In genomic region chr9:137441289-137441934, GRCh38 we compare ENCODE assay signal across 8 cellular contexts. TPM values are rescaled to one million over a fixed set of nuclear protein-coding genes. Genes with fewer than 3 reads are reported as not detected.
DNase-seq lines count a peak whose midpoint lies in the region; ATAC-seq and TF ChIP-seq lines count a peak whose summit lies in the region.

Gene ENTPD8 (minus strand): TSS chr9:137441357. CDS start chr9:137438285, 3,072 bp downstream.

- ATAC-seq in activated CD8-positive, alpha-beta T cell treated with anti-CD3 and anti-CD28 coated beads for 36 hours = no peak
- no peak for ATAC-seq in activated CD8-positive, alpha-beta T cell treated with anti-CD3 and anti-CD28 coated beads, Interleukin-2, amount 10 ng/mL, durations not matched to agents 7 days and 5 days

- H3K4me1 Mint-ChIP-seq in activated CD8-positive, alpha-beta T cell treated with anti-CD3 and anti-CD28 coated beads for 36 hours (ENCODE audit: low read depth) = peaks cover 13% of the 10 kb centered on the region
- H3K4me1 Mint-ChIP-seq in activated CD8-positive, alpha-beta T cell treated with anti-CD3 and anti-CD28 coated beads, Interleukin-2, amount 10 ng/mL, durations not matched to agents 7 days and 5 days (ENCODE audit: low read depth) = peaks cover 10% of the 10 kb centered on the region
- H3K4me1 Mint-ChIP-seq in nephron = peaks cover 13% of the 10 kb centered on the region

- no peak within 1 kb of the TSS for H3K27ac Mint-ChIP-seq in activated CD8-positive, alpha-beta T cell treated with anti-CD3 and anti-CD28 coated beads for 36 hours
- H3K27ac Mint-ChIP-seq in activated CD8-positive, alpha-beta T cell treated with anti-CD3 and anti-CD28 coated beads, Interleukin-2, amount 10 ng/mL, durations not matched to agents 7 days and 5 days = no peak within 1 kb of the TSS
- peak within 1 kb of the TSS in 1 of 3 experiments; percentile 26 for H3K27ac Mint-ChIP-seq in nephron

- peaks cover 18% of the 10 kb centered on the region for H3K27me3 Mint-ChIP-seq in activated CD8-positive, alpha-beta T cell treated with anti-CD3 and anti-CD28 coated beads for 36 hours
- peaks cover 13% of the 10 kb centered on the region for H3K27me3 Mint-ChIP-seq in activated CD8-positive, alpha-beta T cell treated with anti-CD3 and anti-CD28 coated beads, Interleukin-2, amount 10 ng/mL, durations not matched to agents 7 days and 5 days (ENCODE audit: low read depth)
- H3K27me3 Mint-ChIP-seq in nephron (ENCODE audit: low read depth) = peaks cover 9% of the 10 kb centered on the region

- H3K4me3 ChIP-seq in epithelial cell of esophagus (ENCODE audit: low read length) = no peak within 1 kb of the TSS

- H3K4me3 Mint-ChIP-seq in activated CD8-positive, alpha-beta T cell treated with anti-CD3 and anti-CD28 coated beads for 36 hours = peak within 1 kb of the TSS; percentile 39
- no peak within 1 kb of the TSS for H3K4me3 Mint-ChIP-seq in activated CD8-positive, alpha-beta T cell treated with anti-CD3 and anti-CD28 coated beads, Interleukin-2, amount 10 ng/mL, durations not matched to agents 7 days and 5 days
- peak within 1 kb of the TSS; percentile 71 to 76 (median 74) for H3K4me3 Mint-ChIP-seq in nephron

- POLR2A ChIA-PET in activated CD8-positive, alpha-beta T cell treated with anti-CD3 and anti-CD28 coated beads for 36 hours (lab: Charles Lee) = interaction anchor here (0.7 to 0.8 kb wide), 2 partner anchors 13 to 18 kb away, joined by 3 read pairs; partner anchors contain the start of genes EXD3 and NOXA1
- POLR2A ChIA-PET in activated CD8-positive, alpha-beta T cell treated with anti-CD3 and anti-CD28 coated beads, Interleukin-2, amount 10 ng/mL, durations not matched to agents 7 days and 5 days (lab: Charles Lee) = no interaction called here

- intact Hi-C loops in activated CD8-positive, alpha-beta T cell treated with anti-CD3 and anti-CD28 coated beads for 36 hours (cut with micrococcal nuclease) = no loop called here

- no peak for TF ChIP-seq CTCF in activated CD8-positive, alpha-beta T cell treated with anti-CD3 and anti-CD28 coated beads for 36 hours (IDR thresholded peaks at IDR 0.05)
- TF ChIP-seq CTCF in epithelial cell of esophagus (IDR thresholded peaks at IDR 0.05; ENCODE audit: insufficient read depth, low read depth, low read length, missing control alignments) (no peak), nephron (IDR thresholded peaks at IDR 0.05; ENCODE audit: unreplicated experiment in 3 of 3) (no peak)

- CTCF ChIA-PET in activated CD8-positive, alpha-beta T cell treated with anti-CD3 and anti-CD28 coated beads for 36 hours (lab: Charles Lee) = interaction anchor here (1.1 kb wide), 1 partner anchor 19 kb away, joined by 3 read pairs; the partner anchor contains the start of gene EXD3
- CTCF ChIA-PET in activated CD8-positive, alpha-beta T cell treated with anti-CD3 and anti-CD28 coated beads, Interleukin-2, amount 10 ng/mL, durations not matched to agents 7 days and 5 days (lab: Charles Lee) = interaction anchor here (1.7 kb wide), 1 partner anchor 18 kb away, joined by 5 read pairs; the partner anchor contains the start of genes EXD3 and NOXA1

- DNase-seq in activated CD8-positive, alpha-beta T cell treated with anti-CD3 and anti-CD28 coated beads for 36 hours = no peak
- no peak for DNase-seq in activated CD8-positive, alpha-beta T cell treated with anti-CD3 and anti-CD28 coated beads, Interleukin-2, amount 10 ng/mL, durations not matched to agents 7 days and 5 days
- peak; percentile 33 for DNase-seq in OCI-M1 (lab: John Stamatoyannopoulos, UW)
- DNase-seq in epithelial cell of esophagus (ENCODE audit: low read depth) = peak; percentile 31
- no peak for DNase-seq in activated CD4-positive, CD25-positive, alpha-beta regulatory T cell (lab: John Stamatoyannopoulos, UW)
- no peak for DNase-seq in stimulated activated CD4-positive, alpha-beta T cell treated with anti-CD3 and anti-CD28 coated beads, Interleukin-15, amount 100 ng/mL, for 24 hours
- no peak for DNase-seq in HCEC 1CT

- H3K9me3 Mint-ChIP-seq in activated CD8-positive, alpha-beta T cell treated with anti-CD3 and anti-CD28 coated beads for 36 hours = no peaks in the 10 kb centered on the region
- H3K9me3 Mint-ChIP-seq in activated CD8-positive, alpha-beta T cell treated with anti-CD3 and anti-CD28 coated beads, Interleukin-2, amount 10 ng/mL, durations not matched to agents 7 days and 5 days (ENCODE audit: insufficient read depth) = no peaks in the 10 kb centered on the region
- H3K9me3 Mint-ChIP-seq in nephron = peaks cover 2% of the 10 kb centered on the region

- H3K36me3 Mint-ChIP-seq in activated CD8-positive, alpha-beta T cell treated with anti-CD3 and anti-CD28 coated beads for 36 hours (ENCODE audit: low read depth) = no peaks in the 10 kb centered on the region
- no peaks in the 10 kb centered on the region for H3K36me3 Mint-ChIP-seq in activated CD8-positive, alpha-beta T cell treated with anti-CD3 and anti-CD28 coated beads, Interleukin-2, amount 10 ng/mL, durations not matched to agents 7 days and 5 days (ENCODE audit: low read depth)
- H3K36me3 Mint-ChIP-seq in nephron (ENCODE audit: low read depth) = no peaks in the 10 kb centered on the region

RNA-seq across cellular contexts. Expression of gene ENTPD8, which starts in this region (rescaled TPM):
- total RNA-seq in activated CD8-positive, alpha-beta T cell treated with anti-CD3 and anti-CD28 coated beads for 36 hours = not detected
- total RNA-seq in activated CD8-positive, alpha-beta T cell treated with anti-CD3 and anti-CD28 coated beads, Interleukin-2, amount 10 ng/mL, durations not matched to agents 7 days and 5 days = not detected

Comparison
In these comparisons a context has a peak if more than half of its experiments do, and no peak if none do; other contexts are left out.
1. DNase-seq: peak in OCI-M1 (single experiment) and epithelial cell of esophagus (single experiment); none in activated CD8-positive, alpha-beta T cell treated with anti-CD3 and anti-CD28 coated beads for 36 hours (single experiment), activated CD8-positive, alpha-beta T cell treated with anti-CD3 and anti-CD28 coated beads, Interleukin-2, amount 10 ng/mL, durations not matched to agents 7 days and 5 days (single experiment), activated CD4-positive, CD25-positive, alpha-beta regulatory T cell (0 of 4), stimulated activated CD4-positive, alpha-beta T cell treated with anti-CD3 and anti-CD28 coated beads, Interleukin-15, amount 100 ng/mL, for 24 hours (single experiment) and HCEC 1CT (single experiment).